13 cellular contexts compared by ENCODE assay signal in genomic region chr18:42807852-42808251, GRCh38.
"Had no signal": no experiment of that assay in that cellular context is flagged by ENCODE, and none has a peak within 500 bp of the region (broad histone marks: within the 10 kb centered on the region; RNA-seq: fewer than 3 reads in every experiment).

No MANE protein-coding gene starts in this region.

- H3K4me3 ChIP-seq: lung had no signal

- DNase-seq: activated CD4-positive, alpha-beta T cell treated with anti-CD3 and anti-CD28 coated beads, Interleukin-2, amount 10 ng/mL, durations not matched to agents 24 days and 14 days; activated CD4-positive, CD25-positive, alpha-beta regulatory T cell; activated CD8-positive, alpha-beta T cell treated with anti-CD3 and anti-CD28 coated beads, Interleukin-2, amount 10 ng/mL, durations not matched to agents 7 days and 5 days; activated effector memory CD4-positive, alpha-beta T cell treated with Interleukin-2 at 50 U/mL for 16 hours; activated naive CD4-positive, alpha-beta T cell treated with anti-CD3 and anti-CD28 coated beads, Interleukin-2, amount 50 U/mL, for 16 hours; activated T-cell treated with anti-CD3 and anti-CD28 coated beads, Interleukin-2, amount 50 U/mL, for 48 hours; aorta; erythroblast; foreskin melanocyte; head of caudate nucleus; kidney; stimulated activated naive CD4-positive, alpha-beta T cell had no signal
